In genomic region chr2:116924509-116924908, GRCh38 we compare ENCODE assay signal across 25 cellular contexts.
"Had no signal": no experiment of that assay in that cellular context is flagged by ENCODE, and none has a peak within 500 bp of the region (broad histone marks: within the 10 kb centered on the region; RNA-seq: fewer than 3 reads in every experiment).

No MANE protein-coding gene starts in this region.

- H3K36me3 Mint-ChIP-seq: memory B cell; naive B cell; natural killer cell; stimulated activated effector memory CD8-positive, alpha-beta T cell treated with anti-CD3 and anti-CD28 coated beads, Interleukin-12 subunit alpha, Interleukin-12 subunit beta, amount 100 ng/mL, for 72 hours had no signal

- H3K4me1 Mint-ChIP-seq: memory B cell; naive B cell; natural killer cell; stimulated activated effector memory CD8-positive, alpha-beta T cell treated with anti-CD3 and anti-CD28 coated beads, Interleukin-12 subunit alpha, Interleukin-12 subunit beta, amount 100 ng/mL, for 72 hours had no signal

- H3K4me1 ChIP-seq: left ventricle myocardium inferior, right atrium auricular region, right lobe of liver, suprapubic skin, tibial artery, upper lobe of right lung had no signal

- H3K9me3 ChIP-seq: ovary, right atrium auricular region, right lobe of liver, thoracic aorta, tibial artery, upper lobe of right lung had no signal

- FAIRE-seq: keratinocyte, urothelium cell line had no signal

- H3K4me3 Mint-ChIP-seq: memory B cell; naive B cell; natural killer cell; nephron progenitor cell; stimulated activated effector memory CD8-positive, alpha-beta T cell treated with anti-CD3 and anti-CD28 coated beads, Interleukin-12 subunit alpha, Interleukin-12 subunit beta, amount 100 ng/mL, for 72 hours; stimulated activated naive CD8-positive, alpha-beta T cell treated with anti-CD3 and anti-CD28 coated beads, Interleukin-15, Interleukin-2, amounts not matched to agents 100 ng/mL and 50 ng/mL, for 24 hours had no signal

- H3K27me3 ChIP-seq: ovary, right atrium auricular region, right lobe of liver, suprapubic skin, tibial artery, upper lobe of right lung had no signal

- H3K4me3 ChIP-seq: left ventricle myocardium inferior, lung, ovary, right atrium auricular region, right lobe of liver, suprapubic skin, thoracic aorta, tibial artery, upper lobe of right lung had no signal

- H3K27me3 Mint-ChIP-seq: memory B cell; naive B cell; progenitor cell of endocrine pancreas; stimulated activated naive CD8-positive, alpha-beta T cell treated with anti-CD3 and anti-CD28 coated beads, Interleukin-15, Interleukin-2, amounts not matched to agents 100 ng/mL and 50 ng/mL, for 24 hours had no signal

- H3K27ac ChIP-seq: left ventricle myocardium inferior, ovary, right atrium auricular region, right lobe of liver, suprapubic skin, thoracic aorta, tibial artery, upper lobe of right lung had no signal

- H3K36me3 ChIP-seq: left ventricle myocardium inferior, ovary, right atrium auricular region, right lobe of liver, suprapubic skin, thoracic aorta, tibial artery, upper lobe of right lung had no signal

- DNase-seq: head of caudate nucleus; hippocampal formation; left ventricle myocardium inferior; naive B cell; natural killer cell; nephron progenitor cell; ovary; right lobe of liver; stimulated activated CD4-positive, alpha-beta T cell treated with anti-CD3 and anti-CD28 coated beads, Interleukin-12 subunit alpha, Interleukin-12 subunit beta, amount 100 ng/mL, for 4 hours; stimulated activated CD4-positive, alpha-beta T cell treated with anti-CD3 and anti-CD28 coated beads, Interleukin-15, amount 100 ng/mL, for 24 hours; stimulated activated CD4-positive, alpha-beta T cell treated with anti-CD3 and anti-CD28 coated beads, Interleukin-4, amount 100 ng/mL, for 24 hours; stimulated activated naive CD4-positive, alpha-beta T cell; tibial artery; trophoblast cell; upper lobe of right lung had no signal

- H3K27ac Mint-ChIP-seq: memory B cell; naive B cell; natural killer cell; nephron progenitor cell; progenitor cell of endocrine pancreas; stimulated activated effector memory CD8-positive, alpha-beta T cell treated with anti-CD3 and anti-CD28 coated beads, Interleukin-12 subunit alpha, Interleukin-12 subunit beta, amount 100 ng/mL, for 72 hours; stimulated activated naive CD8-positive, alpha-beta T cell treated with anti-CD3 and anti-CD28 coated beads, Interleukin-15, Interleukin-2, amounts not matched to agents 100 ng/mL and 50 ng/mL, for 24 hours had no signal
